39 cellular contexts compared by ENCODE assay signal in genomic region chr17:11268176-11268575, GRCh38. TPM values are rescaled to one million over a fixed set of nuclear protein-coding genes. Genes with fewer than 3 reads are reported as not detected.
"Had no signal": no experiment of that assay in that cellular context is flagged by ENCODE, and none has a peak within 500 bp of the region (broad histone marks: within the 10 kb centered on the region; RNA-seq: fewer than 3 reads in every experiment).

No MANE protein-coding gene starts in this region.

- H3K4me2 ChIP-seq: KMS-11 had no signal

- H3K4me3 ChIP-seq: MG63 had no signal

- H3K36me3 ChIP-seq: MG63 had no signal

- H3K27ac ChIP-seq: KMS-11 had no signal

- DNase-seq: Karpas-422, Kasumi-1, MG63, MM.1S, MV-4-11, NCI-H1048, NCI-H1092, NCI-H1092 treated with DMSO at 0.1 percent for 48 hours, NCI-H1105, NCI-H1105 treated with DMSO at 0.1 percent for 48 hours, NCI-H1417, NCI-H1417 treated with DMSO at 0.1 percent for 48 hours, NCI-H1436, NCI-H1436 treated with DMSO at 0.1 percent for 48 hours, NCI-H146, NCI-H1694, NCI-H1694 treated with DMSO at 0.1 percent for 48 hours, NCI-H187, NCI-H187 treated with DMSO at 0.1 percent for 48 hours, NCI-H1930, NCI-H2029, NCI-H2029 treated with DMSO at 0.1 percent for 48 hours, NCI-H2081, NCI-H2081 treated with DMSO at 0.1 percent for 48 hours, NCI-H2107, NCI-H2171, NCI-H2171 treated with DMSO at 0.1 percent for 48 hours, NCI-H2227 treated with DMSO at 0.1 percent for 48 hours, NCI-H226, NCI-H345, NCI-H446, NCI-H446 treated with DMSO at 0.1 percent for 48 hours, NCI-H510A, NCI-H510A treated with DMSO at 0.1 percent for 48 hours had no signal

- H3K27me3 ChIP-seq: MG63 had no signal

RNA-seq across cellular contexts. Expression of gene SHISA6, which starts 27.2 kb away (rescaled TPM):
- total RNA-seq: LHCN-M2, M059J, MCF 10A, NCI-H460 had no signal
